ENCODE assay signal across 18 cellular contexts in the genomic region with DNA sequence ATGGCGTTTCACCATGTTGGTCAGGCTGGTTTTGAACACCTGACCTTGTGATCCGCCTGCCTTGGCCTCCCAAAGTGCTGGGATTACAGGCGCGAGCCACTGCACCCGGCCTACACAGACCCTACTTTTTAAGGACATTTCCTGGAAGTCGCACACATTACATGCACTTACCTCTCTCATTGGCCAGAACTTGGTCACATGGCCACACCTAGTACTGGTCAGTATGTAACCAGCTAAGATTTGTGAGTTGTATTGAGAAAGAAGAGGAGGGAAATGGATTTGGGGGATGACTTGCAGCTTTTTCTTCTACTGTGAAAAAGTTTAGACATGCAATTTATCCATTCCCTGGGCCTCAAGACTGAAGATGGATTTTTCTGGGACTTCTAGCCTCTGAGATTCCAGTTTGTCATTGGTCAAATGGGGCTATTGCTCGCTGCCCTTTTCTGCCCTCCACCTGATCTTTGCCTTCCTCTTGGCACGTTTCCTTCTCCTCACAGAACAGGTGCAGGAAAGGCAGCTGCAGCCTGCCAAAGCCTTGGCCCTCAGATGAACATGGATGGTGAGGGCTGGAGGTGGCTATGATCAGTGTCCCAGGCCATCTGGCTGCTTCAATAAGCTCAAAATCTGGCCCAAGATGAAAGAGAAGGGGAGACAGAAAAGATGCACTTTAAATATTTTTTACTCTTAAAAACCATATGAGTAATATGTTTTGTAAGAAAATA. TPM values are rescaled to one million over a fixed set of nuclear protein-coding genes. Genes with fewer than 3 reads are reported as not detected.
DNase-seq lines count a peak whose midpoint lies in the region; ATAC-seq, FAIRE-seq and TF ChIP-seq lines count a peak whose summit lies in the region.
"Had no signal": no experiment of that assay in that cellular context is flagged by ENCODE, and none has a peak within 500 bp of the region (broad histone marks: within the 10 kb centered on the region; RNA-seq: fewer than 3 reads in every experiment).

No MANE protein-coding gene starts in this region.

- no peak for TF ChIP-seq POLR2A in GM12878 (IDR thresholded peaks at IDR 0.05; ENCODE audit: low read depth, low read length)
- no peak for TF ChIP-seq POLR2A in spleen (IDR thresholded peaks at IDR 0.05)

- no peak for TF ChIP-seq RAD21 in GM12878 (IDR thresholded peaks at IDR 0.05; ENCODE audit: insufficient read depth, low read depth, low read length)

- no peak for TF ChIP-seq CTCF in left ventricle myocardium inferior (IDR thresholded peaks at IDR 0.05; ENCODE audit: borderline replicate concordance)
- no peak for TF ChIP-seq CTCF in GM12878 (IDR thresholded peaks at IDR 0.05 in 2 of 3, conservative IDR thresholded peaks at IDR 0.05 in 1 of 3; ENCODE audit: control insufficient read depth in 2 of 3, extremely low read depth in 1 of 3, insufficient read depth in 1 of 3, low read depth in 3 of 3, low read length in 3 of 3)
- TF ChIP-seq CTCF in spleen (IDR thresholded peaks at IDR 0.05 in 8 of 11, conservative IDR thresholded peaks at IDR 0.05 in 3 of 11), result no peak

- H2AFZ ChIP-seq in GM12878 (ENCODE audit: control insufficient read depth, low read depth, low read length), result no peak overlapping the region

- peaks cover 44% of the 10 kb centered on the region for H3K27me3 Mint-ChIP-seq in activated CD4-positive, alpha-beta T cell treated with anti-CD3 and anti-CD28 coated beads for 36 hours

- no peak overlapping the region for H3K4me3 Mint-ChIP-seq in activated CD4-positive, alpha-beta T cell treated with anti-CD3 and anti-CD28 coated beads for 36 hours
- H3K4me3 Mint-ChIP-seq: activated CD4-positive, alpha-beta memory T cell treated with anti-CD3 and anti-CD28 coated beads for 36 hours; activated T-helper 1 cell treated with anti-CD3 and anti-CD28 coated beads, Interleukin-12 subunit alpha, Interleukin-12 subunit beta, Interleukin-2, Interleukin-4 antibody, amounts not matched to agents 30 ng/mL and 10 ng/mL and 1 ng/mL, durations not matched to agents 14 hours and 24 hours and 36 hours; nephron had no signal

- intact Hi-C loops in cardiac septum (cut with DNase I) (no loop called here), left ventricle myocardium inferior (cut with micrococcal nuclease) (no loop called here), GM12878 (cut with micrococcal nuclease; ENCODE audit: unreplicated experiment) (no loop called here), spleen (cut with DNase I; ENCODE audit: low total_unique reads) (no loop called here), sciatic nerve (cut with DNase I) (no loop called here)
- intact Hi-C loops in activated CD4-positive, alpha-beta T cell treated with anti-CD3 and anti-CD28 coated beads for 36 hours (cut with DNase I, micrococcal nuclease), result no loop called here

- no TSS peak for BruUV-seq in GM12878 (replicated peaks; lab: Mats Ljungman, UMichigan)

- H3K27ac Mint-ChIP-seq in activated CD4-positive, alpha-beta T cell treated with anti-CD3 and anti-CD28 coated beads for 36 hours, result no peak overlapping the region
- H3K27ac Mint-ChIP-seq: activated CD4-positive, alpha-beta memory T cell treated with anti-CD3 and anti-CD28 coated beads for 36 hours; activated T-helper 1 cell treated with anti-CD3 and anti-CD28 coated beads, Interleukin-12 subunit alpha, Interleukin-12 subunit beta, Interleukin-2, Interleukin-4 antibody, amounts not matched to agents 30 ng/mL and 10 ng/mL and 1 ng/mL, durations not matched to agents 14 hours and 24 hours and 36 hours; nephron had no signal

- in situ Hi-C loops in GM12878 (cut with MboI), result no loop called here

- FAIRE-seq in GM12878 (lab: Jason Lieb, UNC), result no peak

- no peaks in the 10 kb centered on the region for H3K79me2 ChIP-seq in GM12878 (ENCODE audit: control insufficient read depth, insufficient read depth, low read length)

- RAD21 ChIA-PET in GM12878 (lab: Charles Lee; ENCODE audit: unreplicated experiment), result interaction anchor here (0.6 to 1.7 kb wide), 6 partner anchors 24 to 167 kb away, joined by 3 to 8 read pairs (median 4); no protein-coding TSS in a partner anchor

- H3K4me3 ChIP-seq in left ventricle myocardium inferior, result no peak overlapping the region
- H3K4me3 ChIP-seq in GM12878, result no peak overlapping the region
- H3K4me3 ChIP-seq in spleen, result no peak overlapping the region
- H3K4me3 ChIP-seq: psoas muscle, SJSA1, stomach, vagina had no signal

- CTCF ChIA-PET in GM12878 (lab: Yijun Ruan, JAX), result interaction anchor here (0.7 to 7.7 kb wide), 19 partner anchors 7 to 276 kb away, joined by 3 to 159 read pairs (median 4); partner anchors contain the start of genes CIPC and ZDHHC22
- CTCF ChIA-PET in activated CD4-positive, alpha-beta T cell treated with anti-CD3 and anti-CD28 coated beads for 36 hours (lab: Charles Lee), result interaction anchor here (0.5 to 6.0 kb wide), 15 partner anchors 9 to 345 kb away, joined by 3 to 73 read pairs (median 4); no protein-coding TSS in a partner anchor

- WGBS in GM12878 (ENCODE audit: insufficient coverage, insufficient replicate concordance, low lambda C conversion rate, missing lambda C conversion rate), result 37% methylated on average over 8 of the region's 8 CpGs
- 63 to 77% (median 69%) methylated on average over 8 of the region's 8 CpGs for WGBS in spleen, 5 donors

- no peaks in the 10 kb centered on the region for H3K4me1 Mint-ChIP-seq in activated CD4-positive, alpha-beta T cell treated with anti-CD3 and anti-CD28 coated beads for 36 hours
- H3K4me1 Mint-ChIP-seq: nephron had no signal

- no peaks in the 10 kb centered on the region for H3K36me3 ChIP-seq in left ventricle myocardium inferior
- no peaks in the 10 kb centered on the region for H3K36me3 ChIP-seq in GM12878 (ENCODE audit: control insufficient read depth in 2 of 2, insufficient read depth in 2 of 2, low read length in 1 of 2)
- no peaks in the 10 kb centered on the region for H3K36me3 ChIP-seq in spleen
- H3K36me3 ChIP-seq: SJSA1, stomach, vagina had no signal

- H3K9me3 ChIP-seq in left ventricle myocardium inferior (replicated peaks), result no peaks in the 10 kb centered on the region
- no peaks in the 10 kb centered on the region for H3K9me3 ChIP-seq in GM12878 (replicated peaks; ENCODE audit: control insufficient read depth, insufficient read depth, low read length)
- H3K9me3 ChIP-seq in spleen, result no peaks in the 10 kb centered on the region
- H3K9me3 ChIP-seq: psoas muscle, SJSA1, stomach, vagina had no signal

- TF ChIP-seq EP300 in GM12878 (IDR thresholded peaks at IDR 0.05; ENCODE audit: borderline replicate concordance in 1 of 2, control insufficient read depth in 1 of 2, low read depth in 2 of 2, low read length in 2 of 2), result no peak

- DNase-seq in cardiac septum (ENCODE audit: low spot score) (peak; percentile 17), left ventricle myocardium inferior (no peak), NCI-H510A treated with DMSO at 0.1 percent for 48 hours (lab: John Stamatoyannopoulos, UW) (peak; percentile 13), GM12878 (ENCODE audit: low read depth, low spot score) (no peak), spleen (peak; percentile 7), sciatic nerve (ENCODE audit: low spot score) (no peak)
- DNase-seq in activated CD4-positive, alpha-beta T cell treated with anti-CD3 and anti-CD28 coated beads for 36 hours, result no peak
- DNase-seq: activated CD4-positive, alpha-beta memory T cell treated with anti-CD3 and anti-CD28 coated beads for 36 hours; amniotic stem cell; psoas muscle; stomach had no signal

- H3K9me3 Mint-ChIP-seq in activated CD4-positive, alpha-beta T cell treated with anti-CD3 and anti-CD28 coated beads for 36 hours (ENCODE audit: low read depth), result no peaks in the 10 kb centered on the region
- H3K9me3 Mint-ChIP-seq: activated CD4-positive, alpha-beta memory T cell treated with anti-CD3 and anti-CD28 coated beads for 36 hours; activated T-helper 1 cell treated with anti-CD3 and anti-CD28 coated beads, Interleukin-12 subunit alpha, Interleukin-12 subunit beta, Interleukin-2, Interleukin-4 antibody, amounts not matched to agents 30 ng/mL and 10 ng/mL and 1 ng/mL, durations not matched to agents 14 hours and 24 hours and 36 hours; nephron had no signal

- H3K4me2 ChIP-seq in GM12878 (ENCODE audit: control insufficient read depth, insufficient read depth), result no peak overlapping the region

- H4K20me1 ChIP-seq in GM12878 (ENCODE audit: control insufficient read depth, insufficient read depth), result no peaks in the 10 kb centered on the region

- peaks cover 58% of the 10 kb centered on the region for H3K27me3 ChIP-seq in left ventricle myocardium inferior (ENCODE audit: low read depth)
- peaks cover 0 to 4% of the 10 kb centered on the region in 2 experiments; a peak in 2 of 4 replicates for H3K27me3 ChIP-seq in GM12878 (replicated peaks in 1 of 2; ENCODE audit: control insufficient read depth in 2 of 2, insufficient read depth in 2 of 2, low read length in 1 of 2)
- H3K27me3 ChIP-seq in spleen (replicated peaks in 1 of 7), result peaks cover 0 to 80% (median 9%) of the 10 kb centered on the region in 7 donors
- H3K27me3 ChIP-seq: vagina had no signal

- POLR2A ChIA-PET in GM12878 (lab: Charles Lee), result interaction anchor here (0.6 to 1.4 kb wide), 2 partner anchors 13 to 599 kb away, joined by 3 to 5 read pairs; no protein-coding TSS in a partner anchor
- POLR2A ChIA-PET in activated CD4-positive, alpha-beta T cell treated with anti-CD3 and anti-CD28 coated beads for 36 hours (lab: Charles Lee), result interaction anchor here (0.6 kb wide), 1 partner anchor 16 kb away, joined by 3 read pairs; no protein-coding TSS in a partner anchor

- H3K4me1 ChIP-seq in left ventricle myocardium inferior (no peaks in the 10 kb centered on the region), GM12878 (ENCODE audit: control insufficient read depth, insufficient read depth, low read length) (no peaks in the 10 kb centered on the region), spleen (no peaks in the 10 kb centered on the region)
- H3K4me1 ChIP-seq: psoas muscle, SJSA1, stomach, vagina had no signal

- SMC1A ChIA-PET in GM12878 (lab: Charles Lee; ENCODE audit: uncharacterized antibody, unreplicated experiment), result interaction anchor here (1.1 to 5.3 kb wide), 12 partner anchors 9 to 276 kb away, joined by 3 to 26 read pairs (median 3); no protein-coding TSS in a partner anchor

- peak; percentile 50; the same call in 2 of the 3 replicates for ATAC-seq in GM12878
- no peak for ATAC-seq in sciatic nerve
- no peak for ATAC-seq in GM18873 (IDR thresholded peaks at IDR 0.05; ENCODE audit: low FRiP score, unreplicated experiment)
- ATAC-seq in activated CD4-positive, alpha-beta T cell treated with anti-CD3 and anti-CD28 coated beads for 36 hours, result no peak
- ATAC-seq: psoas muscle had no signal

- H3K36me3 Mint-ChIP-seq in activated CD4-positive, alpha-beta T cell treated with anti-CD3 and anti-CD28 coated beads for 36 hours (ENCODE audit: low read depth), result no peaks in the 10 kb centered on the region
- H3K36me3 Mint-ChIP-seq: activated CD4-positive, alpha-beta memory T cell treated with anti-CD3 and anti-CD28 coated beads for 36 hours had no signal

- no peak overlapping the region for H3K9ac ChIP-seq in GM12878 (ENCODE audit: control insufficient read depth, insufficient read depth, low read length)

- H3K27ac ChIP-seq in left ventricle myocardium inferior (replicated peaks), result no peak overlapping the region
- no peak overlapping the region for H3K27ac ChIP-seq in GM12878 (ENCODE audit: control insufficient read depth, insufficient read depth)
- H3K27ac ChIP-seq in spleen, result no peak overlapping the region
- H3K27ac ChIP-seq: psoas muscle, SJSA1, stomach, vagina had no signal

RNA-seq across cellular contexts. Expression of gene ZDHHC22, which starts 7.1 kb away (rescaled TPM):
- total RNA-seq in cardiac septum (not detected), left ventricle myocardium inferior (not detected), GM12878 (2014; rRNA removed) (not detected in 2 replicates), GM12878 (2014; rRNA removed; fragmentation: Illumina TruSeq; extraction: Trizol) (not detected in 2 replicates), GM12878 (2021) (not detected in 2 replicates), spleen (not detected), sciatic nerve (not detected)
- total RNA-seq in GM12878 (2013; cell fraction: nucleolus; rRNA removed), result not detected in 2 replicates
- not detected for polyA plus RNA-seq in GM12878 (2011; ENCODE audit: low read depth)
- polyA plus RNA-seq in GM12878 (2011; rRNA removed) (not detected in 2 replicates), GM12878 (2014; fragmentation: Illumina TruSeq; extraction: Trizol) (not detected in 2 replicates), GM12878 (2014; fragmentation: Nextera tagmentation; extraction: Ambion mirVana) (not detected), GM12878 (2014; rRNA removed) (not detected in 2 replicates), GM12878 (2016; fragmentation: Nextera tagmentation; extraction: Ambion mirVana) (under 1 TPM in 1 of 2 experiments, not detected in 1; 0.06 TPM), spleen (under 1 TPM in 1 of 3 donors, not detected in 2; 0.02 TPM)
- 0.02 and 0.03 TPM in 2 replicates for polyA plus RNA-seq in GM12878 (2011; cell fraction: cytosol; rRNA removed)
- 0.03 and 0.04 TPM in 2 replicates for polyA plus RNA-seq in GM12878 (2011; cell fraction: nucleus; rRNA removed)
- not detected in 2 replicates for polyA plus RNA-seq in GM12878 (2012)
- 0.10 TPM in 1 of 2 replicates, not detected in the other for polyA minus RNA-seq in GM12878 (2011; rRNA and poly(A)+ RNA removed)
- polyA minus RNA-seq in GM12878 (2011; cell fraction: cytosol; rRNA and poly(A)+ RNA removed), result not detected in 2 replicates
- not detected in 2 replicates for polyA minus RNA-seq in GM12878 (2011; cell fraction: nucleus; rRNA and poly(A)+ RNA removed)
- not detected for total RNA-seq in activated CD4-positive, alpha-beta T cell treated with anti-CD3 and anti-CD28 coated beads for 36 hours
- total RNA-seq: activated CD4-positive, alpha-beta memory T cell treated with anti-CD3 and anti-CD28 coated beads for 36 hours; activated T-helper 1 cell treated with anti-CD3 and anti-CD28 coated beads, Interleukin-12 subunit alpha, Interleukin-12 subunit beta, Interleukin-2, Interleukin-4 antibody, amounts not matched to agents 30 ng/mL and 10 ng/mL and 1 ng/mL, durations not matched to agents 14 hours and 24 hours and 36 hours; glomerular endothelial cell; lung microvascular endothelial cell; psoas muscle; vagina had no signal

RNA-seq across cellular contexts. Expression of gene TMEM63C, which starts 32.9 kb away (rescaled TPM):
- total RNA-seq in cardiac septum (0.46 TPM), left ventricle myocardium inferior (0.63 TPM), GM12878 (2014; rRNA removed) (0.06 and 0.38 TPM in 2 replicates), GM12878 (2014; rRNA removed; fragmentation: Illumina TruSeq; extraction: Trizol) (0.09 and 0.60 TPM in 2 replicates), GM12878 (2021) (0.74 and 1.3 TPM in 2 replicates), spleen (10 to 100 TPM in 2 of 7 donors, 1 to 10 TPM in 5; 2.8 to 13.4 (median 8.7) TPM), sciatic nerve (not detected)
- total RNA-seq in GM12878 (2013; cell fraction: nucleolus; rRNA removed), result 12.5 and 15.2 TPM in 2 replicates
- 0.13 TPM for polyA plus RNA-seq in GM12878 (2011; ENCODE audit: low read depth)
- polyA plus RNA-seq in GM12878 (2011; rRNA removed) (0.68 and 1.2 TPM in 2 replicates), GM12878 (2014; fragmentation: Illumina TruSeq; extraction: Trizol) (0.16 and 0.41 TPM in 2 replicates), GM12878 (2014; fragmentation: Nextera tagmentation; extraction: Ambion mirVana) (not detected), GM12878 (2014; rRNA removed) (0.34 and 0.37 TPM in 2 replicates), GM12878 (2016; fragmentation: Nextera tagmentation; extraction: Ambion mirVana) (not detected), spleen (1 to 10 TPM in 1 of 3 donors, under 1 TPM in 2; 0.20 to 2.4 (median 0.24) TPM)
- polyA plus RNA-seq in GM12878 (2011; cell fraction: cytosol; rRNA removed), result 2.1 and 2.3 TPM in 2 replicates
- polyA plus RNA-seq in GM12878 (2011; cell fraction: nucleus; rRNA removed), result 5.7 and 7.8 TPM in 2 replicates
- polyA plus RNA-seq in GM12878 (2012), result 0.24 and 0.38 TPM in 2 replicates
- polyA minus RNA-seq in GM12878 (2011; rRNA and poly(A)+ RNA removed), result 1.2 and 2.6 TPM in 2 replicates
- 0.27 TPM in 1 of 2 replicates, not detected in the other for polyA minus RNA-seq in GM12878 (2011; cell fraction: cytosol; rRNA and poly(A)+ RNA removed)
- polyA minus RNA-seq in GM12878 (2011; cell fraction: nucleus; rRNA and poly(A)+ RNA removed), result 2.1 and 3.5 TPM in 2 replicates
- total RNA-seq in activated CD4-positive, alpha-beta T cell treated with anti-CD3 and anti-CD28 coated beads for 36 hours, result 1 to 10 TPM; 1.1 to 1.4 TPM

RNA-seq across cellular contexts. Expression of gene CIPC, which starts 50.6 kb away (rescaled TPM):
- 45.9 TPM for total RNA-seq in cardiac septum
- 70.3 TPM for total RNA-seq in left ventricle myocardium inferior
- total RNA-seq in GM12878 (2013; cell fraction: nucleolus; rRNA removed), result 57.9 and 60.2 TPM in 2 replicates
- total RNA-seq in GM12878 (2014; rRNA removed), result 19.8 and 24.7 TPM in 2 replicates
- total RNA-seq in GM12878 (2014; rRNA removed; fragmentation: Illumina TruSeq; extraction: Trizol), result 16.3 and 17.2 TPM in 2 replicates
- total RNA-seq in GM12878 (2021), result 17.7 and 20.3 TPM in 2 replicates
- 6.8 TPM for polyA plus RNA-seq in GM12878 (2011; ENCODE audit: low read depth)
- polyA plus RNA-seq in GM12878 (2011; rRNA removed), result 29.5 and 35.3 TPM in 2 replicates
- polyA plus RNA-seq in GM12878 (2011; cell fraction: cytosol; rRNA removed), result 23.3 and 24.7 TPM in 2 replicates
- polyA plus RNA-seq in GM12878 (2011; cell fraction: nucleus; rRNA removed), result 18.1 and 20.6 TPM in 2 replicates
- polyA plus RNA-seq in GM12878 (2012), result 6.9 and 9.0 TPM in 2 replicates
- polyA plus RNA-seq in GM12878 (2014; fragmentation: Illumina TruSeq; extraction: Trizol), result 17.0 and 20.8 TPM in 2 replicates
- 1 to 10 TPM; 5.6 to 6.6 TPM for polyA plus RNA-seq in GM12878 (2014; fragmentation: Nextera tagmentation; extraction: Ambion mirVana)
- polyA plus RNA-seq in GM12878 (2014; rRNA removed), result 14.5 and 16.8 TPM in 2 replicates
- polyA plus RNA-seq in GM12878 (2016; fragmentation: Nextera tagmentation; extraction: Ambion mirVana), result 10 to 100 TPM; 11.9 to 14.4 TPM
- 27.8 and 31.7 TPM in 2 replicates for polyA minus RNA-seq in GM12878 (2011; rRNA and poly(A)+ RNA removed)
- polyA minus RNA-seq in GM12878 (2011; cell fraction: cytosol; rRNA and poly(A)+ RNA removed), result 10.4 and 11.5 TPM in 2 replicates
- 8.9 and 10.4 TPM in 2 replicates for polyA minus RNA-seq in GM12878 (2011; cell fraction: nucleus; rRNA and poly(A)+ RNA removed)
- 10 to 100 TPM; 14.9 to 33.8 (median 24.7) TPM for total RNA-seq in spleen
- 1 to 10 TPM; 4.2 to 9.6 (median 5.1) TPM for polyA plus RNA-seq in spleen
- 39.5 TPM for total RNA-seq in sciatic nerve
- 1 to 10 TPM; 8.6 to 10.0 TPM for total RNA-seq in activated CD4-positive, alpha-beta T cell treated with anti-CD3 and anti-CD28 coated beads for 36 hours

Comparison
In these comparisons a context has a peak if more than half of its experiments do, and no peak if none do; other contexts are left out.
1. DNase-seq: peak in cardiac septum (single experiment), NCI-H510A treated with DMSO at 0.1 percent for 48 hours (single experiment) and spleen (single experiment); none in left ventricle myocardium inferior (single experiment), GM12878 (single experiment), sciatic nerve (single experiment) and activated CD4-positive, alpha-beta T cell treated with anti-CD3 and anti-CD28 coated beads for 36 hours (single experiment).